ENCODE assay signal across 20 cellular contexts in the genomic region with DNA sequence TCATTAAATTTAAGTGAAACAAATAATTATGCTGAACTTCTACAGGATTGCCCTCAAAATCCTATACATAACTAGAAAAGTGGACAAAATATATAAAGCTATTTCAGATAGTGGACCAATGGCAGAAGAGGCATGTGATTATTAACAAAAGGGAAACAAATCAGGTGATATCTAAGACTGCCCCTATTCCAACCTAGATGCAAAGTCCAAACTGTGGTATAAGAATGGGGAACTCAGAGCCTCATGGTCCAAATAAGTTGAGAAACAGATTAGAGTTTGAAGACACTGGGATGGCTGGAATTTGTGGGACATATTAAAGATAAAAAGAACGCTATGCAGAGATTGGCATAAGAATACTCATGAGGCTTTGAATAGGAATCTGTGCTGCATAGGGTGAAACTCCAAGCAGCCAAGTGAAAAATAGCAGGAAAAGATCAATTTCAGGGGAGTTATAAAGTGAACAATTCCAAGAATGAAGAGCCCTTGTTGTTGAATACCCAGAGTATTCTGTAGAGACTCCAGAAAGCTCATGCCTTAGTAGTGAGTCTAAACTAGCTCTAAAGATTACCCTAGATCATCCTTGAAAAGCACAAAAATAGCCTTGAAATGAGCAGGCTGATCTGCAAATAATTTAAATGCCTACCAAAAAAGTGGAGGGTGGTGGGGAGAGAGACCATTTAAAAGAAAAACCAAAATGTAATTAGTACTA.
DNase-seq lines count a peak whose midpoint lies in the region; ATAC-seq and TF ChIP-seq lines count a peak whose summit lies in the region.
"Had no signal": no experiment of that assay in that cellular context is flagged by ENCODE, and none has a peak within 500 bp of the region (broad histone marks: within the 10 kb centered on the region; RNA-seq: fewer than 3 reads in every experiment).

No MANE protein-coding gene starts in this region.

- H3K27ac Mint-ChIP-seq in HFFc6, result peak overlapping the region; percentile 48
- peak overlapping the region; percentile 26 for H3K27ac Mint-ChIP-seq in mesothelial cell of epicardium
- H3K27ac Mint-ChIP-seq in T-helper 17 cell, result no peak overlapping the region
- H3K27ac Mint-ChIP-seq: activated CD4-positive, alpha-beta T cell treated with anti-CD3 and anti-CD28 coated beads, Interleukin-2, amount 10 ng/mL, durations not matched to agents 24 days and 14 days; CD4-positive, CD25-positive, alpha-beta regulatory T cell; nephron had no signal

- TF ChIP-seq POLR2A in sigmoid colon (IDR thresholded peaks at IDR 0.05), result no peak

- H3K9ac ChIP-seq in colonic mucosa (ENCODE audit: low read depth in 2 of 2, low read length in 2 of 2), result no peak overlapping the region

- H3K4me1 ChIP-seq in colonic mucosa, result no peaks in the 10 kb centered on the region
- H3K4me1 ChIP-seq in sigmoid colon, result peaks cover 0 to 5% (median 0%) of the 10 kb centered on the region in 4 donors

- H3K27ac ChIP-seq in colonic mucosa (no peak overlapping the region), sigmoid colon (no peak overlapping the region)
- H3K27ac ChIP-seq: ascending aorta, tibial artery had no signal

- intact Hi-C loops in colonic mucosa (cut with DNase I), result no loop called here
- intact Hi-C loops in sigmoid colon (cut with DNase I), result no loop called here

- TF ChIP-seq CTCF in AG04449 (IDR thresholded peaks at IDR 0.05; ENCODE audit: insufficient read depth, low read length, missing control alignments), result no peak
- no peak for TF ChIP-seq CTCF in HFFc6 (IDR thresholded peaks at IDR 0.05)
- no peak for TF ChIP-seq CTCF in choroid plexus epithelial cell (conservative IDR thresholded peaks at IDR 0.05; ENCODE audit: low read depth, low read length)
- TF ChIP-seq CTCF in mesothelial cell of epicardium (IDR thresholded peaks at IDR 0.05; ENCODE audit: unreplicated experiment), result no peak
- no peak for TF ChIP-seq CTCF in colonic mucosa (IDR thresholded peaks at IDR 0.05)
- no peak for TF ChIP-seq CTCF in sigmoid colon (IDR thresholded peaks at IDR 0.05)

- TF ChIP-seq EP300 in sigmoid colon (IDR thresholded peaks at IDR 0.05), result no peak

- H3K27me3 ChIP-seq in colonic mucosa (no peaks in the 10 kb centered on the region), sigmoid colon (no peaks in the 10 kb centered on the region)
- H3K27me3 ChIP-seq: ascending aorta, tibial artery had no signal

- DNase-seq in AG04449 (ENCODE audit: low read depth, low spot score) (peak; percentile 73), HFFc6 (peak; percentile 68), choroid plexus epithelial cell (ENCODE audit: low read depth) (peak; percentile 55), mesothelial cell of epicardium (ENCODE audit: low spot score in 2 of 2, unreplicated experiment in 2 of 2) (no peak), NCI-H524 treated with DMSO at 0.1 percent for 48 hours (lab: John Stamatoyannopoulos, UW) (no peak), colonic mucosa (no peak), T-helper 17 cell (no peak), sigmoid colon (no peak)
- DNase-seq: activated CD4-positive, alpha-beta T cell treated with anti-CD3 and anti-CD28 coated beads, Interleukin-2, amount 10 ng/mL, durations not matched to agents 24 days and 14 days; activated CD8-positive, alpha-beta memory T cell treated with anti-CD3 and anti-CD28 coated beads, Interleukin-2, amount 50 U/mL, for 48 hours; activated gamma-delta T cell; CD4-positive, CD25-positive, alpha-beta regulatory T cell; DMS79; erythroblast; NCI-H2029 treated with DMSO at 0.1 percent for 48 hours; NCI-H510A treated with DMSO at 0.1 percent for 48 hours; stimulated activated naive CD4-positive, alpha-beta T cell; tibial artery had no signal

- H3K4me3 Mint-ChIP-seq in HFFc6 (peak overlapping the region; percentile 25), mesothelial cell of epicardium (no peak overlapping the region), T-helper 17 cell (no peak overlapping the region)
- H3K4me3 Mint-ChIP-seq: activated CD4-positive, alpha-beta T cell treated with anti-CD3 and anti-CD28 coated beads, Interleukin-2, amount 10 ng/mL, durations not matched to agents 24 days and 14 days; CD4-positive, CD25-positive, alpha-beta regulatory T cell; nephron had no signal

- H3K27me3 Mint-ChIP-seq in HFFc6 (ENCODE audit: insufficient read depth) (no peaks in the 10 kb centered on the region; the same call in 1 of the 2 replicates), mesothelial cell of epicardium (ENCODE audit: low read depth) (no peaks in the 10 kb centered on the region), T-helper 17 cell (no peaks in the 10 kb centered on the region)
- H3K27me3 Mint-ChIP-seq: activated CD4-positive, alpha-beta T cell treated with anti-CD3 and anti-CD28 coated beads, Interleukin-2, amount 10 ng/mL, durations not matched to agents 24 days and 14 days; CD4-positive, CD25-positive, alpha-beta regulatory T cell had no signal

- H3K4me1 Mint-ChIP-seq in HFFc6 (ENCODE audit: low read depth) (peaks cover 32% of the 10 kb centered on the region), mesothelial cell of epicardium (peaks cover 7% of the 10 kb centered on the region), T-helper 17 cell (peaks cover 13% of the 10 kb centered on the region)
- H3K4me1 Mint-ChIP-seq: activated CD4-positive, alpha-beta T cell treated with anti-CD3 and anti-CD28 coated beads, Interleukin-2, amount 10 ng/mL, durations not matched to agents 24 days and 14 days had no signal

- WGBS in sigmoid colon, 2 donors, result 91 to 99% methylated on average over 1 of the region's 1 CpG

- no peaks in the 10 kb centered on the region for H3K36me3 ChIP-seq in colonic mucosa
- no peaks in the 10 kb centered on the region for H3K36me3 ChIP-seq in sigmoid colon
- H3K36me3 ChIP-seq: ascending aorta, tibial artery had no signal

- H3K9me3 ChIP-seq in colonic mucosa (no peaks in the 10 kb centered on the region), T-helper 17 cell (ENCODE audit: control insufficient read depth, low read length, poor library complexity, severe bottlenecking) (no peaks in the 10 kb centered on the region), sigmoid colon (no peaks in the 10 kb centered on the region)
- H3K9me3 ChIP-seq: ascending aorta, tibial artery had no signal

- no peak for ATAC-seq in T-helper 17 cell

- H3K9me3 Mint-ChIP-seq in HFFc6, result no peaks in the 10 kb centered on the region
- H3K9me3 Mint-ChIP-seq in mesothelial cell of epicardium, result peaks cover 9% of the 10 kb centered on the region
- H3K9me3 Mint-ChIP-seq: activated CD4-positive, alpha-beta T cell treated with anti-CD3 and anti-CD28 coated beads, Interleukin-2, amount 10 ng/mL, durations not matched to agents 24 days and 14 days; nephron had no signal

- CTCF ChIA-PET in AG04449 (lab: Yijun Ruan, JAX), result no interaction called here

- H3K4me3 ChIP-seq in AG04449 (ENCODE audit: low read depth, low read length) (no peak overlapping the region), choroid plexus epithelial cell (ENCODE audit: low read depth, low read length) (no peak overlapping the region), colonic mucosa (no peak overlapping the region), sigmoid colon (no peak overlapping the region)
- H3K4me3 ChIP-seq: ascending aorta, tibial artery had no signal

- POLR2A ChIA-PET in AG04449 (lab: Yijun Ruan, JAX), result no interaction called here

- H3K36me3 Mint-ChIP-seq in HFFc6 (ENCODE audit: low read depth) (peaks cover 11% of the 10 kb centered on the region), mesothelial cell of epicardium (peaks cover 5% of the 10 kb centered on the region), T-helper 17 cell (ENCODE audit: low read depth) (peaks cover 4% of the 10 kb centered on the region)

Comparison
In these comparisons a context has a peak if more than half of its experiments do, and no peak if none do; other contexts are left out.
1. DNase-seq: peak in AG04449 (single experiment), HFFc6 (single experiment) and choroid plexus epithelial cell (single experiment); none in mesothelial cell of epicardium (0 of 2), NCI-H524 treated with DMSO at 0.1 percent for 48 hours (single experiment), colonic mucosa (single experiment), T-helper 17 cell (0 of 3) and sigmoid colon (single experiment).